Comparison of ENCODE assay signal across 1 cellular context in genomic region chr2:37085731-37086147, GRCh38.
TF ChIP-seq lines count a peak whose summit lies in the region.

No MANE protein-coding gene starts in this region.

TF ChIP-seq in GM23338, 12 proteins besides CTCF, POLR2A, EP300 and RAD21:
- TF ChIP-seq EZH2 (IDR thresholded peaks at IDR 0.05; ENCODE audit: low read depth, unreplicated experiment) (no peak), STAT1 (IDR thresholded peaks at IDR 0.05; ENCODE audit: unreplicated experiment) (no peak), POLR2AphosphoS5 (IDR thresholded peaks at IDR 0.05; ENCODE audit: low read depth) (no peak), EZH2phosphoT487 (IDR thresholded peaks at IDR 0.05; ENCODE audit: unreplicated experiment) (no peak), JUNB (IDR thresholded peaks at IDR 0.05; ENCODE audit: unreplicated experiment) (no peak), ZNF462 (CRISPR knock-in tag; IDR thresholded peaks at IDR 0.05) (no peak), NANOG (IDR thresholded peaks at IDR 0.05; ENCODE audit: borderline replicate concordance) (no peak), ZNF331 (CRISPR knock-in tag; IDR thresholded peaks at IDR 0.05; ENCODE audit: low read depth) (no peak), CREB1 (CRISPR knock-in tag; IDR thresholded peaks at IDR 0.05; ENCODE audit: low read depth) (no peak)
- TF ChIP-seq, protein P1, sequence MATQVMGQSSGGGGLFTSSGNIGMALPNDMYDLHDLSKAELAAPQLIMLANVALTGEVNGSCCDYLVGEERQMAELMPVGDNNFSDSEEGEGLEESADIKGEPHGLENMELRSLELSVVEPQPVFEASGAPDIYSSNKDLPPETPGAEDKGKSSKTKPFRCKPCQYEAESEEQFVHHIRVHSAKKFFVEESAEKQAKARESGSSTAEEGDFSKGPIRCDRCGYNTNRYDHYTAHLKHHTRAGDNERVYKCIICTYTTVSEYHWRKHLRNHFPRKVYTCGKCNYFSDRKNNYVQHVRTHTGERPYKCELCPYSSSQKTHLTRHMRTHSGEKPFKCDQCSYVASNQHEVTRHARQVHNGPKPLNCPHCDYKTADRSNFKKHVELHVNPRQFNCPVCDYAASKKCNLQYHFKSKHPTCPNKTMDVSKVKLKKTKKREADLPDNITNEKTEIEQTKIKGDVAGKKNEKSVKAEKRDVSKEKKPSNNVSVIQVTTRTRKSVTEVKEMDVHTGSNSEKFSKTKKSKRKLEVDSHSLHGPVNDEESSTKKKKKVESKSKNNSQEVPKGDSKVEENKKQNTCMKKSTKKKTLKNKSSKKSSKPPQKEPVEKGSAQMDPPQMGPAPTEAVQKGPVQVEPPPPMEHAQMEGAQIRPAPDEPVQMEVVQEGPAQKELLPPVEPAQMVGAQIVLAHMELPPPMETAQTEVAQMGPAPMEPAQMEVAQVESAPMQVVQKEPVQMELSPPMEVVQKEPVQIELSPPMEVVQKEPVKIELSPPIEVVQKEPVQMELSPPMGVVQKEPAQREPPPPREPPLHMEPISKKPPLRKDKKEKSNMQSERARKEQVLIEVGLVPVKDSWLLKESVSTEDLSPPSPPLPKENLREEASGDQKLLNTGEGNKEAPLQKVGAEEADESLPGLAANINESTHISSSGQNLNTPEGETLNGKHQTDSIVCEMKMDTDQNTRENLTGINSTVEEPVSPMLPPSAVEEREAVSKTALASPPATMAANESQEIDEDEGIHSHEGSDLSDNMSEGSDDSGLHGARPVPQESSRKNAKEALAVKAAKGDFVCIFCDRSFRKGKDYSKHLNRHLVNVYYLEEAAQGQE (IDR thresholded peaks at IDR 0.05; ENCODE audit: unreplicated experiment): no peak
- TF ChIP-seq, protein P2, sequence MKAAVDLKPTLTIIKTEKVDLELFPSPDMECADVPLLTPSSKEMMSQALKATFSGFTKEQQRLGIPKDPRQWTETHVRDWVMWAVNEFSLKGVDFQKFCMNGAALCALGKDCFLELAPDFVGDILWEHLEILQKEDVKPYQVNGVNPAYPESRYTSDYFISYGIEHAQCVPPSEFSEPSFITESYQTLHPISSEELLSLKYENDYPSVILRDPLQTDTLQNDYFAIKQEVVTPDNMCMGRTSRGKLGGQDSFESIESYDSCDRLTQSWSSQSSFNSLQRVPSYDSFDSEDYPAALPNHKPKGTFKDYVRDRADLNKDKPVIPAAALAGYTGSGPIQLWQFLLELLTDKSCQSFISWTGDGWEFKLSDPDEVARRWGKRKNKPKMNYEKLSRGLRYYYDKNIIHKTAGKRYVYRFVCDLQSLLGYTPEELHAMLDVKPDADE (IDR thresholded peaks at IDR 0.05): no peak
